ENCODE assay signal across 17 cellular contexts in the genomic region with DNA sequence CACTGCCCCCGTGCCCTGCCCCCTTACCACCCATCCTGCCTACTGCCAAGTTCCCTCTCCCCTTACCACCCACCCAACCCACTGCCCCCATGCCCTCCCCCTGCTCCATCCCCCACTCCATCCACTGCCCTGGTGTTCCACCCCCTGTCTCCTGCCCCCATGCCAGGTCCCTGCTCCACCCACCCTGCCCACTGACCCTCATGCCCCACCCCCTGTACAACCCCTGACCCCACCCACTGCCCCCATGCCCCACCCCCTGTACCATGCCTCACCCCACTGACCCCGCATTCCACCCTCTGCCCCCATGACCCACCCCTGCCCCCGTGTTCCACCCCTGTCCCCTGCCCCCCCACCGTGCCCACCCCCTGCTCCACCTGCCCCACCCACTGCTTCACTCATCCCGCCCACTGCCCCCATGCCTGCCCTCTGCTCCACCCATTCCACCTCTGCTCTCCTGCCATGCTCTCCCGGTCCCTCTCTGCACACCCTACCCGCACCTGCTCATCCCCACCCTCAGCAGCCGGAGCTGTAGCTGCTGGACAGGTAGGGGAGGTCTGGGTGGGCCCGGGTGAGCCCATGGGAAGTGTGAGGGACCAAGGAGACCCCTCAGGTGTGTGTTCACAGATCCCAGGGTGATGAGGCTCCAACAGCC.
"Had no signal": no experiment of that assay in that cellular context is flagged by ENCODE, and none has a peak within 500 bp of the region (broad histone marks: within the 10 kb centered on the region; RNA-seq: fewer than 3 reads in every experiment).

No MANE protein-coding gene starts in this region.

- H3K27me3 Mint-ChIP-seq: activated CD8-positive, alpha-beta T cell treated with anti-CD3 and anti-CD28 coated beads for 36 hours; activated naive CD4-positive, alpha-beta T cell treated with anti-CD3 and anti-CD28 coated beads, Interleukin-2, amount 50 U/mL, for 24 hours; naive thymus-derived CD4-positive, alpha-beta T cell had no signal

- H3K27ac ChIP-seq: epithelial cell of prostate, left lung, pancreas, vagina had no signal

- H3K36me3 ChIP-seq: adrenal gland, left lung, pancreas, sigmoid colon, spleen, tibial artery, vagina had no signal

- DNase-seq: activated CD8-positive, alpha-beta memory T cell treated with anti-CD3 and anti-CD28 coated beads, Interleukin-2, amount 50 U/mL, for 4 hours; activated effector memory CD4-positive, alpha-beta T cell treated with anti-CD3 and anti-CD28 coated beads, Interleukin-2, amount 50 U/mL, for 16 hours; foreskin melanocyte; head of caudate nucleus; left lung; mammary epithelial cell; naive thymus-derived CD4-positive, alpha-beta T cell; sigmoid colon; spleen; tibial artery had no signal

- H3K27me3 ChIP-seq: adrenal gland, pancreas, vagina had no signal

- H3K4me1 ChIP-seq: adrenal gland, left lung, pancreas, sigmoid colon, vagina had no signal

- H3K27ac Mint-ChIP-seq: activated CD8-positive, alpha-beta T cell treated with anti-CD3 and anti-CD28 coated beads for 36 hours; activated naive CD4-positive, alpha-beta T cell treated with anti-CD3 and anti-CD28 coated beads, Interleukin-2, amount 50 U/mL, for 24 hours; naive thymus-derived CD4-positive, alpha-beta T cell; WTC11 had no signal

- H3K4me3 ChIP-seq: adrenal gland, left lung, pancreas, sigmoid colon, spleen, tibial artery, vagina had no signal

- H3K4me1 Mint-ChIP-seq: activated naive CD4-positive, alpha-beta T cell treated with anti-CD3 and anti-CD28 coated beads, Interleukin-2, amount 50 U/mL, for 24 hours; naive thymus-derived CD4-positive, alpha-beta T cell; WTC11 had no signal

- H3K4me3 Mint-ChIP-seq: activated CD8-positive, alpha-beta T cell treated with anti-CD3 and anti-CD28 coated beads for 36 hours; activated naive CD4-positive, alpha-beta T cell treated with anti-CD3 and anti-CD28 coated beads, Interleukin-2, amount 50 U/mL, for 24 hours; naive thymus-derived CD4-positive, alpha-beta T cell; WTC11 had no signal

- ATAC-seq: left lung, pancreas had no signal

- H3K36me3 Mint-ChIP-seq: activated naive CD4-positive, alpha-beta T cell treated with anti-CD3 and anti-CD28 coated beads, Interleukin-2, amount 50 U/mL, for 24 hours; naive thymus-derived CD4-positive, alpha-beta T cell; WTC11 had no signal

- H3K9me3 Mint-ChIP-seq: activated CD8-positive, alpha-beta T cell treated with anti-CD3 and anti-CD28 coated beads for 36 hours; activated naive CD4-positive, alpha-beta T cell treated with anti-CD3 and anti-CD28 coated beads, Interleukin-2, amount 50 U/mL, for 24 hours; naive thymus-derived CD4-positive, alpha-beta T cell; WTC11 had no signal

- H3K9me3 ChIP-seq: adrenal gland, left lung, pancreas, sigmoid colon, spleen, tibial artery, vagina had no signal
